Comparison of ENCODE assay signal across 25 cellular contexts in genomic region chr17:42241871-42242270, GRCh38. TPM values are rescaled to one million over a fixed set of nuclear protein-coding genes. Genes with fewer than 3 reads are reported as not detected.
"Had no signal": no experiment of that assay in that cellular context is flagged by ENCODE, and none has a peak within 500 bp of the region (broad histone marks: within the 10 kb centered on the region; RNA-seq: fewer than 3 reads in every experiment).

No MANE protein-coding gene starts in this region.

- H3K36me3 ChIP-seq: heart left ventricle, prostate gland, right atrium auricular region, suprapubic skin, vagina had no signal

- H3K4me1 ChIP-seq: prostate gland, right atrium auricular region, suprapubic skin had no signal

- ATAC-seq: body of pancreas; heart left ventricle; left lobe of liver; stimulated activated naive CD8-positive, alpha-beta T cell treated with anti-CD3 and anti-CD28 coated beads, Interleukin-15, amount 100 ng/mL, for 72 hours had no signal

- H3K9me3 ChIP-seq: body of pancreas, heart left ventricle, prostate gland, right atrium auricular region, suprapubic skin, vagina had no signal

- H3K27me3 ChIP-seq: body of pancreas, heart left ventricle, right atrium auricular region, suprapubic skin, vagina had no signal

- H3K9me3 Mint-ChIP-seq: activated naive CD8-positive, alpha-beta T cell treated with anti-CD3 and anti-CD28 coated beads, Interleukin-2, amount 10 ng/mL, durations not matched to agents 7 days and 5 days; nephron progenitor cell; stimulated activated naive CD8-positive, alpha-beta T cell treated with anti-CD3 and anti-CD28 coated beads, Interleukin-15, amount 100 ng/mL, for 72 hours had no signal

- FAIRE-seq: frontal cortex, kidney had no signal

- H3K27me3 Mint-ChIP-seq: activated naive CD8-positive, alpha-beta T cell treated with anti-CD3 and anti-CD28 coated beads, Interleukin-2, amount 10 ng/mL, durations not matched to agents 7 days and 5 days; stimulated activated naive CD8-positive, alpha-beta T cell treated with anti-CD3 and anti-CD28 coated beads, Interleukin-15, amount 100 ng/mL, for 72 hours had no signal

- H3K27ac ChIP-seq: body of pancreas, coronary artery, heart left ventricle, prostate gland, right atrium auricular region, suprapubic skin, vagina had no signal

- DNase-seq: activated CD4-positive, CD25-positive, alpha-beta regulatory T cell treated with anti-CD3 and anti-CD28 coated beads, Interleukin-2, amount 50 U/mL, for 72 hours; activated CD8-positive, alpha-beta memory T cell treated with anti-CD3 and anti-CD28 coated beads for 24 hours; activated CD8-positive, alpha-beta memory T cell treated with anti-CD3 and anti-CD28 coated beads, Interleukin-2, amount 50 U/mL, for 48 hours; activated gamma-delta T cell; activated naive CD8-positive, alpha-beta T cell treated with anti-CD3 and anti-CD28 coated beads, Interleukin-2, amount 10 ng/mL, durations not matched to agents 7 days and 5 days; body of pancreas; central memory CD4-positive, alpha-beta T cell; heart left ventricle; kidney; nephron progenitor cell; stimulated activated CD4-positive, alpha-beta T cell treated with anti-CD3 and anti-CD28 coated beads, Interleukin-15, amount 100 ng/mL, for 24 hours; stimulated activated CD4-positive, alpha-beta T cell treated with anti-CD3 and anti-CD28 coated beads, Interleukin-2, amount 100 ng/mL, for 48 hours; stimulated activated naive CD8-positive, alpha-beta T cell treated with anti-CD3 and anti-CD28 coated beads, Interleukin-15, amount 100 ng/mL, for 72 hours had no signal

- H3K4me3 ChIP-seq: body of pancreas, coronary artery, heart left ventricle, lung, prostate gland, right atrium auricular region, suprapubic skin, vagina had no signal

- H3K4me3 Mint-ChIP-seq: activated naive CD8-positive, alpha-beta T cell treated with anti-CD3 and anti-CD28 coated beads, Interleukin-2, amount 10 ng/mL, durations not matched to agents 7 days and 5 days; nephron progenitor cell; stimulated activated naive CD8-positive, alpha-beta T cell treated with anti-CD3 and anti-CD28 coated beads, Interleukin-15, amount 100 ng/mL, for 72 hours had no signal

- H3K27ac Mint-ChIP-seq: activated naive CD8-positive, alpha-beta T cell treated with anti-CD3 and anti-CD28 coated beads, Interleukin-2, amount 10 ng/mL, durations not matched to agents 7 days and 5 days; nephron progenitor cell had no signal

RNA-seq across cellular contexts. Expression of gene HCRT, which starts 56.6 kb away (rescaled TPM):
- total RNA-seq: activated naive CD8-positive, alpha-beta T cell treated with anti-CD3 and anti-CD28 coated beads, Interleukin-2, amount 10 ng/mL, durations not matched to agents 7 days and 5 days; body of pancreas; heart left ventricle; kidney; left lobe of liver; lung; osteocyte; prostate gland; right atrium auricular region; skeletal muscle tissue; suprapubic skin; T-helper 1 cell treated with Interleukin-12 subunit alpha and Interleukin-12 subunit beta and Interleukin-4 antibody, amounts not matched to agents 30 ng/mL and 1 ng/mL, for 36 hours; vagina had no signal
- polyA plus RNA-seq: esophagus, heart left ventricle, lung had no signal
